38 cellular contexts compared by ENCODE assay signal in the genomic region with DNA sequence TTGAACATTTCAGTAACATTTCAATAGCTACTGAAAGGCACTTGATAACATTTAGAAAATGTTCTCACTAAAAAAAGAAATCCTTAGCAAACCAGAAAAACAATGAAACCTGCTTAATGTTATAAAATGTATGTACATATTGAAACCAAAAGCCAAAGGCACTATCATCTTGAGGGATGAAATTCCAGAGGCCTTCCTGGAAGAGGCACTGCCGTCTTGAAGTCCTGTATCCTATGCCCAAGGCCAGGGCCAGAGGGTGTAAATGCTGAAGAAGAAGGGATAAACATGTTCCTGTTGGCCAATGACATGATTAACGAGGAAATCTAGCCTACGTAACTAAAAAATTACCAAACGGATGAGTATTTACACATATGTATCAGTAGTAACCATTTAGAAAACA. TPM values are rescaled to one million over a fixed set of nuclear protein-coding genes. Genes with fewer than 3 reads are reported as not detected.
"Had no signal": no experiment of that assay in that cellular context is flagged by ENCODE, and none has a peak within 500 bp of the region (broad histone marks: within the 10 kb centered on the region; RNA-seq: fewer than 3 reads in every experiment).

No MANE protein-coding gene starts in this region.

- H3K36me3 ChIP-seq: MG63 had no signal

- DNase-seq: Kasumi-1, MG63, MM.1S, MV-4-11, NCI-H1048, NCI-H1092, NCI-H1092 treated with DMSO at 0.1 percent for 48 hours, NCI-H1105, NCI-H1105 treated with DMSO at 0.1 percent for 48 hours, NCI-H1417, NCI-H1417 treated with DMSO at 0.1 percent for 48 hours, NCI-H1436, NCI-H1436 treated with DMSO at 0.1 percent for 48 hours, NCI-H146, NCI-H1694, NCI-H1694 treated with DMSO at 0.1 percent for 48 hours, NCI-H187, NCI-H187 treated with DMSO at 0.1 percent for 48 hours, NCI-H1930, NCI-H2029, NCI-H2029 treated with DMSO at 0.1 percent for 48 hours, NCI-H2081, NCI-H2081 treated with DMSO at 0.1 percent for 48 hours, NCI-H2107, NCI-H2171, NCI-H2171 treated with DMSO at 0.1 percent for 48 hours, NCI-H2227 treated with DMSO at 0.1 percent for 48 hours, NCI-H226, NCI-H345, NCI-H446, NCI-H446 treated with DMSO at 0.1 percent for 48 hours, NCI-H510A, NCI-H510A treated with DMSO at 0.1 percent for 48 hours, NCI-H524, NCI-H524 treated with DMSO at 0.1 percent for 48 hours, NCI-H526 had no signal

- H3K4me3 ChIP-seq: MG63 had no signal

- H3K9me3 ChIP-seq: MG63 had no signal

RNA-seq across cellular contexts. Expression of a gene that starts 57.0 kb away (rescaled TPM):
- total RNA-seq: LHCN-M2, MCF 10A had no signal
